In genomic region chr4:150240011-150240410, GRCh38 we compare ENCODE assay signal across 20 cellular contexts.
"Had no signal": no experiment of that assay in that cellular context is flagged by ENCODE, and none has a peak within 500 bp of the region (broad histone marks: within the 10 kb centered on the region; RNA-seq: fewer than 3 reads in every experiment).

No MANE protein-coding gene starts in this region.

- H3K27me3 ChIP-seq: left lung, right atrium auricular region, suprapubic skin had no signal

- H3K4me3 ChIP-seq: left lung, right atrium auricular region, suprapubic skin had no signal

- ATAC-seq: activated T-cell treated with anti-CD3 and anti-CD28 coated beads, Interleukin-2, amount 50 U/mL, for 4 hours; effector memory CD8-positive, alpha-beta T cell; left lung; SK-N-SH treated with all-trans-retinoic acid at 6 μM for 48 hours; stimulated activated naive CD8-positive, alpha-beta T cell treated with anti-CD3 and anti-CD28 coated beads, Interleukin-15, amount 100 ng/mL, for 72 hours had no signal

- H3K27me3 Mint-ChIP-seq: progenitor cell of endocrine pancreas had no signal

- DNase-seq: activated CD4-positive, alpha-beta T cell treated with anti-CD3 and anti-CD28 coated beads, Interleukin-2, amount 50 U/mL, for 1 hour; activated CD8-positive, alpha-beta memory T cell treated with anti-CD3 and anti-CD28 coated beads, Interleukin-2, amount 50 U/mL, for 4 hours; activated naive CD4-positive, alpha-beta T cell treated with anti-CD3 and anti-CD28 coated beads, Interleukin-2, amount 10 ng/mL, durations not matched to agents 7 days and 5 days; activated T-cell treated with anti-CD3 and anti-CD28 coated beads, Interleukin-2, amount 50 U/mL, for 4 hours; aorta; effector memory CD8-positive, alpha-beta T cell; hypothalamus; kidney; left lung; occipital lobe; small intestine; stimulated activated CD4-positive, alpha-beta T cell treated with anti-CD3 and anti-CD28 coated beads, Interleukin-15, amount 100 ng/mL, for 24 hours; stimulated activated CD4-positive, alpha-beta T cell treated with anti-CD3 and anti-CD28 coated beads, Interleukin-2, amount 100 ng/mL, for 48 hours; stimulated activated naive CD8-positive, alpha-beta T cell treated with anti-CD3 and anti-CD28 coated beads, Interleukin-15, amount 100 ng/mL, for 72 hours had no signal

- H3K4me1 Mint-ChIP-seq: activated naive CD4-positive, alpha-beta T cell treated with anti-CD3 and anti-CD28 coated beads, Interleukin-2, amount 10 ng/mL, durations not matched to agents 7 days and 5 days; stimulated activated naive CD8-positive, alpha-beta T cell treated with anti-CD3 and anti-CD28 coated beads, Interleukin-15, amount 100 ng/mL, for 72 hours had no signal

- H3K4me1 ChIP-seq: suprapubic skin had no signal

- H3K36me3 ChIP-seq: left lung, right atrium auricular region, suprapubic skin had no signal

- H3K36me3 Mint-ChIP-seq: activated naive CD4-positive, alpha-beta T cell treated with anti-CD3 and anti-CD28 coated beads, Interleukin-2, amount 10 ng/mL, durations not matched to agents 7 days and 5 days had no signal

- H3K4me3 Mint-ChIP-seq: activated naive CD4-positive, alpha-beta T cell treated with anti-CD3 and anti-CD28 coated beads, Interleukin-2, amount 10 ng/mL, durations not matched to agents 7 days and 5 days; activated T-cell treated with anti-CD3 and anti-CD28 coated beads, Interleukin-2, amount 50 U/mL, for 4 hours; effector memory CD8-positive, alpha-beta T cell; stimulated activated naive CD8-positive, alpha-beta T cell treated with anti-CD3 and anti-CD28 coated beads, Interleukin-15, amount 100 ng/mL, for 72 hours; T-helper 1 cell treated with Interleukin-12 subunit alpha and Interleukin-12 subunit beta and Interleukin-4 antibody, amounts not matched to agents 30 μg/mL and 1 μg/mL, for 36 hours; type B pancreatic cell had no signal

- H3K9me3 Mint-ChIP-seq: activated naive CD4-positive, alpha-beta T cell treated with anti-CD3 and anti-CD28 coated beads, Interleukin-2, amount 10 ng/mL, durations not matched to agents 7 days and 5 days; activated T-cell treated with anti-CD3 and anti-CD28 coated beads, Interleukin-2, amount 50 U/mL, for 4 hours; effector memory CD8-positive, alpha-beta T cell; stimulated activated naive CD8-positive, alpha-beta T cell treated with anti-CD3 and anti-CD28 coated beads, Interleukin-15, amount 100 ng/mL, for 72 hours; T-helper 1 cell treated with Interleukin-12 subunit alpha and Interleukin-12 subunit beta and Interleukin-4 antibody, amounts not matched to agents 30 μg/mL and 1 μg/mL, for 36 hours; type B pancreatic cell had no signal

- H3K27ac ChIP-seq: left lung, right atrium auricular region, suprapubic skin had no signal

- H3K27ac Mint-ChIP-seq: activated naive CD4-positive, alpha-beta T cell treated with anti-CD3 and anti-CD28 coated beads, Interleukin-2, amount 10 ng/mL, durations not matched to agents 7 days and 5 days; effector memory CD8-positive, alpha-beta T cell; progenitor cell of endocrine pancreas; T-helper 1 cell treated with Interleukin-12 subunit alpha and Interleukin-12 subunit beta and Interleukin-4 antibody, amounts not matched to agents 30 μg/mL and 1 μg/mL, for 36 hours; type B pancreatic cell had no signal

- H3K9me3 ChIP-seq: left lung, right atrium auricular region, suprapubic skin had no signal
